ENCODE assay signal across 21 cellular contexts in genomic region chr15:70322051-70322668, GRCh38.
A peak's percentile ranks its signal among the peaks of the same experiment; 100 is the strongest.
DNase-seq lines count a peak whose midpoint lies in the region; ATAC-seq and TF ChIP-seq lines count a peak whose summit lies in the region.
"Had no signal": no experiment of that assay in that cellular context is flagged by ENCODE, and none has a peak within 500 bp of the region (broad histone marks: within the 10 kb centered on the region; RNA-seq: fewer than 3 reads in every experiment).

No MANE protein-coding gene starts in this region.

- H3K9me2 ChIP-seq in SK-N-SH (no peaks in the 10 kb centered on the region), OCI-LY1 (ENCODE audit: low read depth, low read length) (no peaks in the 10 kb centered on the region)

- DNase-seq in SK-N-SH: no peak
- DNase-seq in medulla oblongata (ENCODE audit: extremely low spot score): peak; percentile 18
- no peak for DNase-seq in uterus
- DNase-seq in right lobe of liver: no peak
- no peak for DNase-seq in H7
- DNase-seq: 8988T; activated CD4-positive, alpha-beta memory T cell treated with anti-CD3 and anti-CD28 coated beads, Interleukin-2, amount 10 ng/mL, durations not matched to agents 7 days and 5 days; CD4-positive, alpha-beta T cell; DMS79; effector memory CD8-positive, alpha-beta T cell; H9; NCI-H2081 treated with DMSO at 0.1 percent for 48 hours; NCI-H524 treated with DMSO at 0.1 percent for 48 hours; ovary; small intestine; stimulated activated CD4-positive, alpha-beta T cell treated with anti-CD3 and anti-CD28 coated beads, Interleukin-4, amount 100 ng/mL, for 4 hours; tibial artery had no signal

- TF ChIP-seq CTCF in SK-N-SH (IDR thresholded peaks at IDR 0.05) (no peak), OCI-LY1 (IDR thresholded peaks at IDR 0.05; ENCODE audit: low read length) (no peak), uterus (IDR thresholded peaks at IDR 0.05) (no peak), right lobe of liver (IDR thresholded peaks at IDR 0.05) (no peak)

- POLR2A ChIA-PET in SK-N-SH (lab: Yijun Ruan, JAX): no interaction called here

- H3K4me1 ChIP-seq in SK-N-SH (ENCODE audit: control insufficient read depth in 1 of 2, insufficient read depth in 2 of 2, low read depth in 1 of 2, low read length in 1 of 2): peaks cover 24 to 65% of the 10 kb centered on the region in 2 experiments
- H3K4me1 ChIP-seq in OCI-LY1 (ENCODE audit: insufficient read depth, low read length, severe bottlenecking): peaks cover 68% of the 10 kb centered on the region
- H3K4me1 ChIP-seq in uterus: peaks cover 5 to 12% of the 10 kb centered on the region in 2 donors
- H3K4me1 ChIP-seq in right lobe of liver: peaks cover 0 to 6% (median 0%) of the 10 kb centered on the region in 4 donors

- CTCF ChIA-PET in SK-N-SH (lab: Yijun Ruan, JAX): interaction anchor here (1.0 to 1.3 kb wide), 2 partner anchors 13 to 67 kb away, joined by 3 to 4 read pairs; no protein-coding TSS in a partner anchor

- H3K4me3 ChIP-seq in SK-N-SH (ENCODE audit: low read depth in 2 of 2, low read length in 1 of 2) (no peak overlapping the region), OCI-LY1 (ENCODE audit: low read depth, low read length, poor library complexity, severe bottlenecking) (no peak overlapping the region), uterus (no peak overlapping the region), right lobe of liver (no peak overlapping the region), H7 (ENCODE audit: insufficient read depth, low read depth, low read length) (no peak overlapping the region)
- H3K4me3 ChIP-seq: ovary, tibial artery had no signal

- H3K9me3 ChIP-seq in SK-N-SH: no peaks in the 10 kb centered on the region
- no peaks in the 10 kb centered on the region for H3K9me3 ChIP-seq in OCI-LY1 (ENCODE audit: low read length)
- H3K9me3 ChIP-seq in uterus: no peaks in the 10 kb centered on the region
- no peaks in the 10 kb centered on the region for H3K9me3 ChIP-seq in right lobe of liver
- H3K9me3 ChIP-seq: ovary, tibial artery had no signal

- no peak for ATAC-seq in SK-N-SH treated with all-trans-retinoic acid at 6 μM for 48 hours
- no peak for ATAC-seq in right lobe of liver
- ATAC-seq in GM18873 (IDR thresholded peaks at IDR 0.05; ENCODE audit: low FRiP score, unreplicated experiment): no peak
- ATAC-seq: effector memory CD8-positive, alpha-beta T cell; Panc1 had no signal

- no peaks in the 10 kb centered on the region for H3K27me3 ChIP-seq in SK-N-SH (ENCODE audit: insufficient read depth)
- no peaks in the 10 kb centered on the region for H3K27me3 ChIP-seq in OCI-LY1 (ENCODE audit: insufficient read depth, low read length)
- H3K27me3 ChIP-seq in uterus: no peaks in the 10 kb centered on the region
- H3K27me3 ChIP-seq in right lobe of liver: no peaks in the 10 kb centered on the region
- H3K27me3 ChIP-seq in H7 (ENCODE audit: control insufficient read depth, insufficient read depth, low read length): no peaks in the 10 kb centered on the region; the same call in 1 of the 2 replicates
- H3K27me3 ChIP-seq: ovary, tibial artery had no signal

- H3K79me2 ChIP-seq in SK-N-SH (ENCODE audit: insufficient read depth): no peaks in the 10 kb centered on the region
- H3K79me2 ChIP-seq in OCI-LY1 (ENCODE audit: insufficient read depth, low read length): no peaks in the 10 kb centered on the region

- no peak for TF ChIP-seq EP300 in SK-N-SH (IDR thresholded peaks at IDR 0.05; ENCODE audit: borderline replicate concordance in 1 of 2, low read depth in 1 of 2, low read length in 1 of 2)

- H4K20me1 ChIP-seq in SK-N-SH (ENCODE audit: insufficient read depth): no peaks in the 10 kb centered on the region
- no peaks in the 10 kb centered on the region for H4K20me1 ChIP-seq in OCI-LY1 (ENCODE audit: insufficient read depth, low read length)

- intact Hi-C loops in uterus (cut with DNase I; ENCODE audit: low total_unique reads) (no loop called here), right lobe of liver (cut with DNase I) (no loop called here)

- TF ChIP-seq POLR2A in uterus (IDR thresholded peaks at IDR 0.05) (no peak), right lobe of liver (IDR thresholded peaks at IDR 0.05) (no peak)

- H3F3A ChIP-seq in SK-N-SH (replicated peaks; ENCODE audit: insufficient read depth) (peaks cover 15% of the 10 kb centered on the region), OCI-LY1 (ENCODE audit: insufficient read depth, low read length) (no peaks in the 10 kb centered on the region)

- no peak for TF ChIP-seq RAD21 in SK-N-SH (IDR thresholded peaks at IDR 0.05; ENCODE audit: low read length)

- no peak overlapping the region for H2AFZ ChIP-seq in SK-N-SH (ENCODE audit: low read depth)
- H2AFZ ChIP-seq in OCI-LY1 (ENCODE audit: low read length): no peak overlapping the region

- H3K27ac ChIP-seq in SK-N-SH (ENCODE audit: low read depth in 2 of 2, low read length in 1 of 2) (peak overlapping the region in 1 of 2 experiments; percentile 97; a peak in 2 of 4 replicates), OCI-LY1 (ENCODE audit: low read depth, low read length, poor library complexity, severe bottlenecking) (peak overlapping the region; percentile 90), uterus (peak overlapping the region; percentile 67 to 86), right lobe of liver (peak overlapping the region in 1 of 3 donors; percentile 23)
- H3K27ac ChIP-seq: ovary had no signal

- H3K9ac ChIP-seq in SK-N-SH: no peak overlapping the region
- peak overlapping the region; percentile 40; the same call in 1 of the 2 replicates for H3K9ac ChIP-seq in OCI-LY1 (ENCODE audit: low read length)

- H3K36me3 ChIP-seq in SK-N-SH (replicated peaks in 1 of 2; ENCODE audit: control insufficient read depth in 1 of 2, insufficient read depth in 2 of 2, low read length in 1 of 2) (no peaks in the 10 kb centered on the region), OCI-LY1 (ENCODE audit: insufficient read depth, low read length) (no peaks in the 10 kb centered on the region), uterus (no peaks in the 10 kb centered on the region), right lobe of liver (no peaks in the 10 kb centered on the region), H7 (replicated peaks; ENCODE audit: control insufficient read depth, insufficient read depth, low read length) (no peaks in the 10 kb centered on the region)
- H3K36me3 ChIP-seq: ovary, tibial artery had no signal

- WGBS in SK-N-SH (ENCODE audit: low lambda C conversion rate): 87% methylated on average over 6 of the region's 6 CpGs
- 60% methylated on average over 6 of the region's 6 CpGs for WGBS in right lobe of liver (ENCODE audit: insufficient coverage, low coverage, low lambda C conversion rate, missing lambda C conversion rate)

- H3K4me2 ChIP-seq in SK-N-SH (no peak overlapping the region), OCI-LY1 (ENCODE audit: low read length) (peak overlapping the region; percentile 52; the same call in 1 of the 2 replicates)

TF ChIP-seq in SK-N-SH treated with all-trans-retinoic acid at 6 μM for 48 hours, 23 proteins besides CTCF, POLR2A, EP300 and RAD21:
- TF ChIP-seq ZFP3 (CRISPR knock-in tag; IDR thresholded peaks at IDR 0.05) (peak; percentile 90), TOX (CRISPR knock-in tag; IDR thresholded peaks at IDR 0.05; ENCODE audit: borderline replicate concordance) (no peak)
TF ChIP-seq in SK-N-SH treated with all-trans-retinoic acid at 6 μM for 48 hours: peak in this region for 1.

TF ChIP-seq in SK-N-SH, 30 proteins besides CTCF, POLR2A, EP300 and RAD21 (continues in another document):
- no peak for TF ChIP-seq EZH2phosphoT487 (IDR thresholded peaks at IDR 0.05; ENCODE audit: borderline replicate concordance, low read depth)
- no peak for TF ChIP-seq POLR2AphosphoS5 (IDR thresholded peaks at IDR 0.05; ENCODE audit: low read depth, low read length)
- no peak for TF ChIP-seq ELF1 (IDR thresholded peaks at IDR 0.05)
- no peak for TF ChIP-seq TCF12 (IDR thresholded peaks at IDR 0.05)
- TF ChIP-seq MEF2A (IDR thresholded peaks at IDR 0.05; ENCODE audit: borderline replicate concordance, low read depth): no peak
- TF ChIP-seq IRF3 (IDR thresholded peaks at IDR 0.05; ENCODE audit: low read depth, low read length): no peak
- TF ChIP-seq GATA2 (CRISPR knock-in tag; IDR thresholded peaks at IDR 0.05): no peak
- no peak for TF ChIP-seq NFIC (IDR thresholded peaks at IDR 0.05; ENCODE audit: borderline replicate concordance)
- no peak for TF ChIP-seq TEAD4 (IDR thresholded peaks at IDR 0.05; ENCODE audit: borderline replicate concordance, insufficient read depth)
- TF ChIP-seq FOXJ3 (CRISPR knock-in tag; IDR thresholded peaks at IDR 0.05): no peak
- no peak for TF ChIP-seq RFX5 (IDR thresholded peaks at IDR 0.05; ENCODE audit: low read length)
- no peak for TF ChIP-seq PBX3 (IDR thresholded peaks at IDR 0.05)
- no peak for TF ChIP-seq RXRA (IDR thresholded peaks at IDR 0.05; ENCODE audit: borderline replicate concordance, low read depth)
- no peak for TF ChIP-seq CHD2 (IDR thresholded peaks at IDR 0.05; ENCODE audit: low read length, partially characterized antibody)
- no peak for TF ChIP-seq NRF1 (IDR thresholded peaks at IDR 0.05; ENCODE audit: low read depth, low read length)
- no peak for TF ChIP-seq USF1 (IDR thresholded peaks at IDR 0.05; ENCODE audit: borderline replicate concordance, low read depth)
